Comparison of ENCODE assay signal across 1 cellular context in genomic region chr19:2567996-2568395, GRCh38.
TF ChIP-seq lines count a peak whose summit lies in the region.

No MANE protein-coding gene starts in this region.

TF ChIP-seq in WTC11, 78 proteins besides CTCF, POLR2A, EP300 and RAD21 (continued from another document):
- TF ChIP-seq ERG (CRISPR knock-in tag; IDR thresholded peaks at IDR 0.05) (no peak), ZNF232 (CRISPR knock-in tag; IDR thresholded peaks at IDR 0.05) (no peak), ZNF671 (CRISPR knock-in tag; IDR thresholded peaks at IDR 0.05) (no peak), ZNF219 (CRISPR knock-in tag; IDR thresholded peaks at IDR 0.05; ENCODE audit: borderline replicate concordance) (no peak), ATF2 (CRISPR knock-in tag; IDR thresholded peaks at IDR 0.05; ENCODE audit: borderline replicate concordance, low read depth) (no peak), RORB (CRISPR knock-in tag; IDR thresholded peaks at IDR 0.05) (no peak), ZNF138 (CRISPR knock-in tag; conservative IDR thresholded peaks at IDR 0.05) (no peak), MYBL2 (CRISPR knock-in tag; IDR thresholded peaks at IDR 0.05) (no peak), CREM (CRISPR knock-in tag; IDR thresholded peaks at IDR 0.05) (no peak), ZNF416 (CRISPR knock-in tag; IDR thresholded peaks at IDR 0.05) (no peak), SOX15 (CRISPR knock-in tag; IDR thresholded peaks at IDR 0.05) (no peak), ATF6 (CRISPR knock-in tag; IDR thresholded peaks at IDR 0.05) (no peak)
- TF ChIP-seq, protein P1, sequence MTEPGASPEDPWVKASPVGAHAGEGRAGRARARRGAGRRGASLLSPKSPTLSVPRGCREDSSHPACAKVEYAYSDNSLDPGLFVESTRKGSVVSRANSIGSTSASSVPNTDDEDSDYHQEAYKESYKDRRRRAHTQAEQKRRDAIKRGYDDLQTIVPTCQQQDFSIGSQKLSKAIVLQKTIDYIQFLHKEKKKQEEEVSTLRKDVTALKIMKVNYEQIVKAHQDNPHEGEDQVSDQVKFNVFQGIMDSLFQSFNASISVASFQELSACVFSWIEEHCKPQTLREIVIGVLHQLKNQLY (CRISPR knock-in tag; IDR thresholded peaks at IDR 0.05), result no peak
- TF ChIP-seq, protein P2, sequence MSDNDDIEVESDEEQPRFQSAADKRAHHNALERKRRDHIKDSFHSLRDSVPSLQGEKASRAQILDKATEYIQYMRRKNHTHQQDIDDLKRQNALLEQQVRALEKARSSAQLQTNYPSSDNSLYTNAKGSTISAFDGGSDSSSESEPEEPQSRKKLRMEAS (CRISPR knock-in tag; IDR thresholded peaks at IDR 0.05), result no peak
- TF ChIP-seq, protein P3, sequence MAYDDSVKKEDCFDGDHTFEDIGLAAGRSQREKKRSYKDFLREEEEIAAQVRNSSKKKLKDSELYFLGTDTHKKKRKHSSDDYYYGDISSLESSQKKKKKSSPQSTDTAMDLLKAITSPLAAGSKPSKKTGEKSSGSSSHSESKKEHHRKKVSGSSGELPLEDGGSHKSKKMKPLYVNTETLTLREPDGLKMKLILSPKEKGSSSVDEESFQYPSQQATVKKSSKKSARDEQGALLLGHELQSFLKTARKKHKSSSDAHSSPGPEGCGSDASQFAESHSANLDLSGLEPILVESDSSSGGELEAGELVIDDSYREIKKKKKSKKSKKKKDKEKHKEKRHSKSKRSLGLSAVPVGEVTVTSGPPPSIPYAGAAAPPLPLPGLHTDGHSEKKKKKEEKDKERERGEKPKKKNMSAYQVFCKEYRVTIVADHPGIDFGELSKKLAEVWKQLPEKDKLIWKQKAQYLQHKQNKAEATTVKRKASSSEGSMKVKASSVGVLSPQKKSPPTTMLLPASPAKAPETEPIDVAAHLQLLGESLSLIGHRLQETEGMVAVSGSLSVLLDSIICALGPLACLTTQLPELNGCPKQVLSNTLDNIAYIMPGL (CRISPR knock-in tag; IDR thresholded peaks at IDR 0.05), result no peak
- TF ChIP-seq, protein P4, sequence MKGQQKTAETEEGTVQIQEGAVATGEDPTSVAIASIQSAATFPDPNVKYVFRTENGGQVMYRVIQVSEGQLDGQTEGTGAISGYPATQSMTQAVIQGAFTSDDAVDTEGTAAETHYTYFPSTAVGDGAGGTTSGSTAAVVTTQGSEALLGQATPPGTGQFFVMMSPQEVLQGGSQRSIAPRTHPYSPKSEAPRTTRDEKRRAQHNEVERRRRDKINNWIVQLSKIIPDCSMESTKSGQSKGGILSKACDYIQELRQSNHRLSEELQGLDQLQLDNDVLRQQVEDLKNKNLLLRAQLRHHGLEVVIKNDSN (CRISPR knock-in tag; IDR thresholded peaks at IDR 0.05), result no peak
- TF ChIP-seq, protein P5, sequence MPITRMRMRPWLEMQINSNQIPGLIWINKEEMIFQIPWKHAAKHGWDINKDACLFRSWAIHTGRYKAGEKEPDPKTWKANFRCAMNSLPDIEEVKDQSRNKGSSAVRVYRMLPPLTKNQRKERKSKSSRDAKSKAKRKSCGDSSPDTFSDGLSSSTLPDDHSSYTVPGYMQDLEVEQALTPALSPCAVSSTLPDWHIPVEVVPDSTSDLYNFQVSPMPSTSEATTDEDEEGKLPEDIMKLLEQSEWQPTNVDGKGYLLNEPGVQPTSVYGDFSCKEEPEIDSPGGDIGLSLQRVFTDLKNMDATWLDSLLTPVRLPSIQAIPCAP (CRISPR knock-in tag; IDR thresholded peaks at IDR 0.05), result no peak
